ENCODE assay signal across 15 cellular contexts in the genomic region with DNA sequence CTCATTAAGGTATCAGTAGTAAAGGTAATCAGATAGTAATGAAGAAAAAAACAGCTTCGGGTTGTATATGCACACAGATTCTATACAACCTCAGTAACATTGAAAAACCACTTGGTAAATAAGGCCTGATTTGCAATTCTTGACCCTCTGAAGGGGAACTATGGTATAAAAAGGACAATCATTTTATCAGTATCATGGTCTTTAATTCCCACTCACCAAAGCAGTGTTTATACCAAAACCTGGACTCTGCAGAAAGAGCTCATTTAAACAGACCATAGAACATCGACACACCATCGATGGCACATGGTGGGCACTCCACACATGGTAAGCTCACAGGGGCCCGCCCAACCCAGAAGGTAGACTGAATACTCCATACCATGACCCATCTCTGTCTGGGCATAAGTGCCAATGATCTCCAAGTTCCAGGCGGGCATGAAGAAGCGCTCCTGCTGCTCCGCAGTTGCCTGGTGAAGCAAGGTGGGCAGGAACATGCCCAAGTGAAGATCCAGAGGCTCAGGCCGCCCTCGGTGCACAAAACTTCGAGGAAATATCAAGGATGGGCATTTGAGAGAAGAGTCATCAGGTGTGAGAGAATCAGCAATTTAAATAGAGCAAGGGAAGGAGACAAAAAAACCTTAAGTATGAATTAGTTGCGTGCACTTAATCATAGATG. TPM values are rescaled to one million over a fixed set of nuclear protein-coding genes. Genes with fewer than 3 reads are reported as not detected.
DNase-seq lines count a peak whose midpoint lies in the region; TF ChIP-seq lines count a peak whose summit lies in the region.
"Had no signal": no experiment of that assay in that cellular context is flagged by ENCODE, and none has a peak within 500 bp of the region (broad histone marks: within the 10 kb centered on the region; RNA-seq: fewer than 3 reads in every experiment).

No MANE protein-coding gene starts in this region.

- H2BK12ac ChIP-seq in neuronal stem cell (ENCODE audit: low read length), result no peak overlapping the region

- no peak overlapping the region for H2BK5ac ChIP-seq in mesendoderm (ENCODE audit: low read length)
- H2BK5ac ChIP-seq in neuronal stem cell (ENCODE audit: low read length), result no peak overlapping the region

- H3K56ac ChIP-seq in mesendoderm (ENCODE audit: low read length), result no peak overlapping the region

- H3K79me2 ChIP-seq in Karpas-422 (ENCODE audit: low read length) (peaks cover 19% of the 10 kb centered on the region), mesendoderm (ENCODE audit: control insufficient read depth, insufficient read depth, low read length) (peaks cover 1% of the 10 kb centered on the region)

- H2AK5ac ChIP-seq in mesendoderm (ENCODE audit: low read length) (no peak overlapping the region), neuronal stem cell (ENCODE audit: low read depth, low read length) (no peak overlapping the region)

- peak overlapping the region; percentile 4 for H2BK120ac ChIP-seq in mesendoderm (ENCODE audit: low read depth, low read length)
- H2BK120ac ChIP-seq in neuronal stem cell (ENCODE audit: low read depth, low read length), result no peak overlapping the region

- no peaks in the 10 kb centered on the region for H3K9me2 ChIP-seq in Karpas-422 (replicated peaks; ENCODE audit: insufficient read depth, low read length)

- no peak for TF ChIP-seq CTCF in brain (conservative IDR thresholded peaks at IDR 0.05)
- TF ChIP-seq CTCF in GM13977 (IDR thresholded peaks at IDR 0.05; ENCODE audit: extremely low read depth, insufficient read depth, missing control alignments), result no peak

- no peak overlapping the region for H3K23ac ChIP-seq in mesendoderm (ENCODE audit: low read length)
- no peak overlapping the region for H3K23ac ChIP-seq in neuronal stem cell (ENCODE audit: low read depth, low read length, poor library complexity)

- H4K8ac ChIP-seq in mesendoderm (ENCODE audit: low read depth, low read length) (no peak overlapping the region), neuronal stem cell (ENCODE audit: low read depth, low read length) (no peak overlapping the region)

- H4K20me1 ChIP-seq in Karpas-422 (ENCODE audit: insufficient read depth, low read depth, low read length), result no peaks in the 10 kb centered on the region
- H4K20me1 ChIP-seq: BLaER1 had no signal

- H3K4me1 ChIP-seq in Karpas-422 (ENCODE audit: low read length), result peaks cover 15% of the 10 kb centered on the region
- H3K4me1 ChIP-seq in mesendoderm (ENCODE audit: control insufficient read depth, low read depth, low read length), result peaks cover 5% of the 10 kb centered on the region
- H3K4me1 ChIP-seq in neuronal stem cell (ENCODE audit: control insufficient read depth in 2 of 2, insufficient read depth in 1 of 2, low read depth in 1 of 2, low read length in 2 of 2), result peaks cover 0 to 3% of the 10 kb centered on the region in 2 donors

- no peak overlapping the region for H3K14ac ChIP-seq in neuronal stem cell (ENCODE audit: low read length)

- H3K27me3 ChIP-seq in Karpas-422 (ENCODE audit: low read length) (no peaks in the 10 kb centered on the region), mesendoderm (ENCODE audit: insufficient read depth, low read length, poor library complexity) (no peaks in the 10 kb centered on the region), neuronal stem cell (ENCODE audit: control insufficient read depth in 3 of 3, insufficient read depth in 3 of 3, low read depth in 1 of 3, low read length in 3 of 3) (no peaks in the 10 kb centered on the region)
- H3K27me3 ChIP-seq: BLaER1 had no signal

- H4K5ac ChIP-seq in mesendoderm (ENCODE audit: low read length), result no peak overlapping the region

- H3K36me3 ChIP-seq in Karpas-422 (ENCODE audit: insufficient read depth, low read length) (peaks cover 14% of the 10 kb centered on the region; the same call in 1 of the 2 replicates), mesendoderm (ENCODE audit: control insufficient read depth, insufficient read depth, low read length) (no peaks in the 10 kb centered on the region), neuronal stem cell (replicated peaks in 1 of 2; ENCODE audit: control insufficient read depth in 2 of 2, insufficient read depth in 2 of 2, low read length in 2 of 2) (peaks cover 0 to 18% of the 10 kb centered on the region in 2 donors)

- H3K9me3 ChIP-seq in Karpas-422 (ENCODE audit: low read length) (no peaks in the 10 kb centered on the region), neuronal stem cell (replicated peaks in 1 of 2; ENCODE audit: control insufficient read depth in 2 of 2, insufficient read depth in 1 of 2, low read depth in 1 of 2, low read length in 2 of 2) (no peaks in the 10 kb centered on the region)

- in situ Hi-C loops in GM13977 (cut with MboI; ENCODE audit: low pct_unique_long_range_greater_than_20kb, low sequenced_read_pairs, unreplicated experiment), result no loop called here

- H3K4me2 ChIP-seq in Karpas-422 (ENCODE audit: low read depth, low read length, poor library complexity, severe bottlenecking) (peak overlapping the region; percentile 50), mesendoderm (ENCODE audit: low read length) (no peak overlapping the region), neuronal stem cell (ENCODE audit: insufficient read depth, low read length, poor library complexity, severe bottlenecking) (no peak overlapping the region)
- H3K4me2 ChIP-seq: BLaER1, KMS-11 had no signal

- H2AFZ ChIP-seq in Karpas-422 (ENCODE audit: low read length) (peak overlapping the region; percentile 67), neuronal stem cell (ENCODE audit: low read length) (no peak overlapping the region)

- H3K27ac Mint-ChIP-seq in brain, result peak overlapping the region in 3 of 5 experiments; percentile 10 to 35 (median 17)

- H3K4me3 ChIP-seq in Karpas-422 (ENCODE audit: low read length), result peak overlapping the region; percentile 14; the same call in 1 of the 2 replicates
- H3K4me3 ChIP-seq in mesendoderm (ENCODE audit: low read length), result no peak overlapping the region
- H3K4me3 ChIP-seq in neuronal stem cell (ENCODE audit: low read length in 2 of 2), result no peak overlapping the region
- H3K4me3 ChIP-seq: BLaER1 had no signal

- H3K18ac ChIP-seq in mesendoderm (ENCODE audit: low read length) (no peak overlapping the region), neuronal stem cell (ENCODE audit: low read length) (no peak overlapping the region)

- DNase-seq in Karpas-422, result no peak
- DNase-seq in mesendoderm, result no peak
- DNase-seq in amniotic stem cell (lab: John Stamatoyannopoulos, UW), result no peak
- DNase-seq in neuronal stem cell (ENCODE audit: low spot score), result no peak
- DNase-seq in GM13977 (ENCODE audit: low spot score), result no peak
- no peak for DNase-seq in activated CD8-positive, alpha-beta memory T cell treated with anti-CD3 and anti-CD28 coated beads for 24 hours
- DNase-seq: DMS 273 treated with DMSO at 0.1 percent for 48 hours, MM.1S, NCI-H1105 treated with DMSO at 0.1 percent for 48 hours, NCI-H1930, NCI-H2171 treated with DMSO at 0.1 percent for 48 hours, RPMI8226 had no signal

- peaks cover 8% of the 10 kb centered on the region for H3K4me1 Mint-ChIP-seq in brain

- H3K9me3 Mint-ChIP-seq in brain, result no peaks in the 10 kb centered on the region

- peak overlapping the region; percentile 22 for H3K4ac ChIP-seq in mesendoderm (ENCODE audit: low read depth, low read length)
- H3K4ac ChIP-seq in neuronal stem cell (ENCODE audit: low read length), result no peak overlapping the region

- no peak overlapping the region for H4K91ac ChIP-seq in neuronal stem cell (ENCODE audit: low read depth, low read length, poor library complexity)

- no peaks in the 10 kb centered on the region for H3K27me3 Mint-ChIP-seq in brain

- H3K4me3 Mint-ChIP-seq in brain, result no peak overlapping the region

- H3K27ac ChIP-seq in Karpas-422 (ENCODE audit: low read length) (peak overlapping the region; percentile 45; the same call in 1 of the 2 replicates), mesendoderm (ENCODE audit: low read depth, low read length) (peak overlapping the region; percentile 77), neuronal stem cell (replicated peaks; ENCODE audit: low read length) (no peak overlapping the region)
- H3K27ac ChIP-seq: BLaER1, KMS-11 had no signal

- WGBS in mesendoderm (ENCODE audit: extremely low coverage, insufficient coverage, low lambda C conversion rate), result no CpG with 5 or more reads among the region's 11 CpGs
- no CpG with 5 or more reads among the region's 11 CpGs for WGBS in neuronal stem cell (ENCODE audit: extremely low coverage in 2 of 2, insufficient read length in 2 of 2, insufficient replicate concordance in 1 of 2), 2 donors

- H2BK15ac ChIP-seq in mesendoderm (replicated peaks; ENCODE audit: low read depth) (no peak overlapping the region), neuronal stem cell (ENCODE audit: low read length) (no peak overlapping the region)

- H3K36me3 Mint-ChIP-seq in brain, result peaks cover 43% of the 10 kb centered on the region

- H3K79me1 ChIP-seq in mesendoderm (ENCODE audit: low read length) (peaks cover 2% of the 10 kb centered on the region), neuronal stem cell (ENCODE audit: low read depth, low read length) (no peaks in the 10 kb centered on the region)

- H3K9ac ChIP-seq in Karpas-422 (ENCODE audit: low read length) (0 out of 2 replicates have a peak overlapping the region, but pooled peaks have one; percentile 11), mesendoderm (ENCODE audit: low read length) (no peak overlapping the region), neuronal stem cell (ENCODE audit: low read depth, low read length, poor library complexity) (no peak overlapping the region)
- H3K9ac ChIP-seq: BLaER1, KMS-11 had no signal

RNA-seq across cellular contexts. Expression of a gene that starts 19.0 kb away (rescaled TPM):
- 18.2 and 22.5 TPM in 2 replicates for total RNA-seq in Karpas-422 (2014; rRNA removed; shearing (Covaris generic); ENCODE audit: low replicate concordance)
- 27.6 TPM for polyA plus RNA-seq in brain (ENCODE audit: insufficient read depth, low read depth, low replicate concordance)
- polyA plus RNA-seq in mesendoderm (2013, experiment 1 of 2), result 11.1 TPM
- 10.8 TPM for polyA plus RNA-seq in mesendoderm (2013, experiment 2 of 2)
- polyA plus RNA-seq in neuronal stem cell (2013, experiment 1 of 2), result 3.1 TPM
- polyA plus RNA-seq in neuronal stem cell (2013, experiment 2 of 2), result 3.0 TPM

RNA-seq across cellular contexts. Expression of a gene that starts 19.1 kb away (rescaled TPM):
- 5.7 and 23.0 TPM in 2 replicates for total RNA-seq in Karpas-422 (2014; rRNA removed; shearing (Covaris generic); ENCODE audit: low replicate concordance)
- polyA plus RNA-seq in brain (ENCODE audit: insufficient read depth, low read depth, low replicate concordance), result 12.9 TPM
- 16.1 TPM for polyA plus RNA-seq in mesendoderm (2013, experiment 1 of 2)
- polyA plus RNA-seq in mesendoderm (2013, experiment 2 of 2), result 15.1 TPM
- 8.7 TPM for polyA plus RNA-seq in neuronal stem cell (2013, experiment 1 of 2)
- polyA plus RNA-seq in neuronal stem cell (2013, experiment 2 of 2), result 8.1 TPM

RNA-seq across cellular contexts. Expression of a gene that starts 19.1 kb away (rescaled TPM):
- 13.5 and 37.0 TPM in 2 replicates for total RNA-seq in Karpas-422 (2014; rRNA removed; shearing (Covaris generic); ENCODE audit: low replicate concordance)
- 10.6 TPM for polyA plus RNA-seq in brain (ENCODE audit: insufficient read depth, low read depth, low replicate concordance)
- polyA plus RNA-seq in mesendoderm (2013, experiment 1 of 2), result 2.5 TPM
- polyA plus RNA-seq in mesendoderm (2013, experiment 2 of 2), result 2.7 TPM
- 6.6 TPM for polyA plus RNA-seq in neuronal stem cell (2013, experiment 1 of 2)
- polyA plus RNA-seq in neuronal stem cell (2013, experiment 2 of 2), result 6.9 TPM

RNA-seq across cellular contexts. Expression of a gene that starts 40.7 kb away (rescaled TPM):
- total RNA-seq in Karpas-422 (2014; rRNA removed; shearing (Covaris generic); ENCODE audit: low replicate concordance), result 4.7 and 5.1 TPM in 2 replicates
- polyA plus RNA-seq in brain (ENCODE audit: insufficient read depth, low read depth, low replicate concordance), result 3.3 TPM
- polyA plus RNA-seq in mesendoderm (2013, experiment 1 of 2), result 6.2 TPM
- 6.2 TPM for polyA plus RNA-seq in mesendoderm (2013, experiment 2 of 2)
- polyA plus RNA-seq in neuronal stem cell (2013, experiment 1 of 2), result 5.4 TPM
- polyA plus RNA-seq in neuronal stem cell (2013, experiment 2 of 2), result 5.3 TPM

RNA-seq across cellular contexts. Expression of a gene that starts 55.3 kb away (rescaled TPM):
- total RNA-seq in Karpas-422 (2014; rRNA removed; shearing (Covaris generic); ENCODE audit: low replicate concordance), result 33.5 and 42.7 TPM in 2 replicates
- 83.7 TPM for polyA plus RNA-seq in brain (ENCODE audit: insufficient read depth, low read depth, low replicate concordance)
- polyA plus RNA-seq in mesendoderm (2013, experiment 1 of 2), result 67.5 TPM
- polyA plus RNA-seq in mesendoderm (2013, experiment 2 of 2), result 68.9 TPM
- polyA plus RNA-seq in neuronal stem cell (2013, experiment 1 of 2), result 48.0 TPM
- 48.3 TPM for polyA plus RNA-seq in neuronal stem cell (2013, experiment 2 of 2)
